Comparison of ENCODE assay signal across 8 cellular contexts in genomic region chr21:45820171-45821091, GRCh38.
DNase-seq lines count a peak whose midpoint lies in the region; ATAC-seq and TF ChIP-seq lines count a peak whose summit lies in the region.

No MANE protein-coding gene starts in this region.

- no peaks in the 10 kb centered on the region for H3K9me3 Mint-ChIP-seq in activated naive CD8-positive, alpha-beta T cell treated with anti-CD3 and anti-CD28 coated beads for 36 hours

- H3K36me3 Mint-ChIP-seq in activated naive CD8-positive, alpha-beta T cell treated with anti-CD3 and anti-CD28 coated beads for 36 hours: peaks cover 3% of the 10 kb centered on the region

- H3K4me1 ChIP-seq in cardiac muscle cell (ENCODE audit: low read depth): peaks cover 4% of the 10 kb centered on the region
- no peaks in the 10 kb centered on the region for H3K4me1 ChIP-seq in psoas muscle
- H3K4me1 ChIP-seq in vagina: no peaks in the 10 kb centered on the region

- H3K4me3 ChIP-seq in GM06990 (replicated peaks; ENCODE audit: low read depth, low read length): no peak overlapping the region
- no peak overlapping the region for H3K4me3 ChIP-seq in cardiac muscle cell
- H3K4me3 ChIP-seq in psoas muscle: no peak overlapping the region
- H3K4me3 ChIP-seq in vagina: no peak overlapping the region

- H3K4me3 Mint-ChIP-seq in activated naive CD8-positive, alpha-beta T cell treated with anti-CD3 and anti-CD28 coated beads for 36 hours: no peak overlapping the region

- TF ChIP-seq CTCF in GM06990 (IDR thresholded peaks at IDR 0.05; ENCODE audit: insufficient read depth, low read length, poor library complexity, severe bottlenecking) (peak; percentile 88), cardiac muscle cell (IDR thresholded peaks at IDR 0.05; ENCODE audit: low read depth, low read length) (peak; percentile 89), psoas muscle (IDR thresholded peaks at IDR 0.05) (peak; percentile 78), vagina (IDR thresholded peaks at IDR 0.05) (peak; percentile 52 to 65 (median 60))

- peaks cover 10% of the 10 kb centered on the region for H3K27me3 Mint-ChIP-seq in activated naive CD8-positive, alpha-beta T cell treated with anti-CD3 and anti-CD28 coated beads for 36 hours

- no peaks in the 10 kb centered on the region for H3K36me3 ChIP-seq in GM06990 (ENCODE audit: control insufficient read depth, insufficient read depth, low read length)
- no peaks in the 10 kb centered on the region for H3K36me3 ChIP-seq in cardiac muscle cell
- no peaks in the 10 kb centered on the region for H3K36me3 ChIP-seq in psoas muscle (ENCODE audit: insufficient read depth in 1 of 2, low read depth in 1 of 2)
- no peaks in the 10 kb centered on the region for H3K36me3 ChIP-seq in vagina

- H3K27me3 ChIP-seq in GM06990 (replicated peaks; ENCODE audit: control insufficient read depth, insufficient read depth, low read length): no peaks in the 10 kb centered on the region
- no peaks in the 10 kb centered on the region for H3K27me3 ChIP-seq in cardiac muscle cell
- peaks cover 0 to 33% (median 7%) of the 10 kb centered on the region in 3 donors for H3K27me3 ChIP-seq in psoas muscle (ENCODE audit: insufficient read depth in 3 of 3, low read length in 2 of 3)
- no peaks in the 10 kb centered on the region for H3K27me3 ChIP-seq in vagina

- DNase-seq in GM06990 (ENCODE audit: extremely low read depth, insufficient read length) (peak; percentile 45), NCI-H146 (lab: John Stamatoyannopoulos, UW) (peak; percentile 58), SW 1271 (lab: John Stamatoyannopoulos, UW) (peak; percentile 16 to 67), cardiac muscle cell (ENCODE audit: low read depth in 1 of 2, low spot score in 1 of 2) (peak; percentile 94 to 95), psoas muscle (peak; percentile 71 to 84), vagina (ENCODE audit: extremely low spot score in 2 of 2) (peak in 1 of 2 donors; percentile 93)
- DNase-seq in activated naive CD8-positive, alpha-beta T cell treated with anti-CD3 and anti-CD28 coated beads for 36 hours: peak; percentile 79

- H3K4me1 Mint-ChIP-seq in activated naive CD8-positive, alpha-beta T cell treated with anti-CD3 and anti-CD28 coated beads for 36 hours: peaks cover 28% of the 10 kb centered on the region

- intact Hi-C loops in psoas muscle (cut with DNase I) (loop anchor here (1.0 to 10.0 kb wide), 3 partner anchors 263 to 526 kb away; no protein-coding TSS in a partner anchor), vagina (cut with DNase I) (no loop called here)

- no peak for TF ChIP-seq POLR2A in vagina (IDR thresholded peaks at IDR 0.05)

- H3K27ac Mint-ChIP-seq in activated naive CD8-positive, alpha-beta T cell treated with anti-CD3 and anti-CD28 coated beads for 36 hours: peak overlapping the region; percentile 58

- ATAC-seq in psoas muscle (peak; percentile 72 to 85 (median 78)), HG02884 (IDR thresholded peaks at IDR 0.05; ENCODE audit: unreplicated experiment) (no peak)

- H3K27ac ChIP-seq in cardiac muscle cell (no peak overlapping the region), psoas muscle (no peak overlapping the region), vagina (no peak overlapping the region)

- H3K9me3 ChIP-seq in cardiac muscle cell (ENCODE audit: low read depth) (no peaks in the 10 kb centered on the region), psoas muscle (no peaks in the 10 kb centered on the region), vagina (no peaks in the 10 kb centered on the region)

- 32 to 37% (median 33%) methylated on average over 31 of the region's 31 CpGs for WGBS in psoas muscle, 3 donors
